Comparison of ENCODE assay signal across 11 cellular contexts in genomic region chr1:244704107-244704506, GRCh38.
"Had no signal": no experiment of that assay in that cellular context is flagged by ENCODE, and none has a peak within 500 bp of the region (broad histone marks: within the 10 kb centered on the region; RNA-seq: fewer than 3 reads in every experiment).

No MANE protein-coding gene starts in this region.

- H3K9me3 Mint-ChIP-seq: GM23338, HFFc6 had no signal

- H3K4me1 Mint-ChIP-seq: GM23338 had no signal

- DNase-seq: GM23248, GOT3, H7, H9, HCEC 1CT, HFFc6 had no signal

- H3K27ac Mint-ChIP-seq: GM23338, HFFc6 had no signal

- FAIRE-seq: H1, H54 had no signal

- H3K9me3 ChIP-seq: HAP-1 had no signal

- H3K4me3 ChIP-seq: GM23248, GM23338, HAP-1 had no signal

- H3K27ac ChIP-seq: GM23248 had no signal

- H3K9ac ChIP-seq: GM23248 had no signal

- ATAC-seq: GM23338, HCT116 had no signal

- H2AFZ ChIP-seq: GM23248, GM23338 had no signal

- H3K4me2 ChIP-seq: GM23338 had no signal

- H3K4me3 Mint-ChIP-seq: GM23338, H9, HFFc6 had no signal
